15 cellular contexts compared by ENCODE assay signal in the genomic region with DNA sequence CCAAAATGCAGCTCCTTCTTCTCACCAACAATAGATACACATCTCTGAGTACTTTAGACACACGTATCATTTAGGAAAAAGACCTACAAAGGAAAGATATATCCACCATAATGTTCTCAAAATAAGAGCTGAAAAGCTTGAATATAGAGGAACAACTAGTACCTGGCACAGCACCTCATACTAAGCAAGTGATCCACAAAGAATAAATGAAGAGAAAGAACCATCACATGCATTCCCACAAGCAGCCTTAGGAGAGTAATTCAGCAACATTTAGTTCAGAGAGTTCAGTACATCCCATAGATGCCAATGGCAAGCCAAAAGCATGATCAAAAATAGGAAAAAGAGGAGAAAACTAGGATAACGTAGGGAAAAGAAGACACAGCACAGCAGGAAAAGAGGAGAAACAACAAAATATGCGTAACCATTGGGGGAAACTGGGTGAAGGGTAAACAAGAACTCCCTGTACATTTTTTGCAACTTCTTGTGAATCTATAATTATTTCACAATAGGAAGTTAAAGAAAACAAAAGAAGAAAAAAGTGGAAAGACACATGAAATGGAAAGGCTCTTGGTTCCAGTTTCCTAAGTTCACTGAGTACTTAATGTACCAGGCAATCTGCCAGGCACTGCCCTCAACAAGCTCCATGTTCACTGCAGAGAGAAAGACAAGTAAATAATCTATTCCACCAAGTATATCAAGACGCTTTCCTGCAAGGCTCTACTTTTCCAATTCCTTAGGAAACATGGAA. TPM values are rescaled to one million over a fixed set of nuclear protein-coding genes. Genes with fewer than 3 reads are reported as not detected.
DNase-seq lines count a peak whose midpoint lies in the region; ATAC-seq and TF ChIP-seq lines count a peak whose summit lies in the region.
"Had no signal": no experiment of that assay in that cellular context is flagged by ENCODE, and none has a peak within 500 bp of the region (broad histone marks: within the 10 kb centered on the region; RNA-seq: fewer than 3 reads in every experiment).

No MANE protein-coding gene starts in this region.

- no peak for TF ChIP-seq CTCF in fibroblast of the aortic adventitia (IDR thresholded peaks at IDR 0.05; ENCODE audit: insufficient read depth, low read length)
- no peak for TF ChIP-seq CTCF in ovary (IDR thresholded peaks at IDR 0.05)
- no peak for TF ChIP-seq CTCF in Caco-2 (IDR thresholded peaks at IDR 0.05; ENCODE audit: insufficient read depth in 1 of 2, low read depth in 1 of 2, low read length in 1 of 2, severe bottlenecking in 1 of 2, unreplicated experiment in 1 of 2)

- H3K36me3 ChIP-seq in ACC112 (ENCODE audit: insufficient read depth, low read length) (peaks cover 11% of the 10 kb centered on the region), ovary (no peaks in the 10 kb centered on the region), Caco-2 (ENCODE audit: control insufficient read depth, insufficient read depth, low read length) (no peaks in the 10 kb centered on the region)
- H3K36me3 ChIP-seq: BE2C had no signal

- no peaks in the 10 kb centered on the region for H3K27me3 ChIP-seq in ACC112 (ENCODE audit: insufficient read depth, low read length)
- no peaks in the 10 kb centered on the region for H3K27me3 ChIP-seq in ovary
- no peaks in the 10 kb centered on the region for H3K27me3 ChIP-seq in Caco-2 (replicated peaks; ENCODE audit: control insufficient read depth, insufficient read depth, low read length)
- H3K27me3 ChIP-seq: BE2C had no signal

- intact Hi-C loops in ovary (cut with DNase I) (no loop called here), Caco-2 (cut with micrococcal nuclease; ENCODE audit: unreplicated experiment) (no loop called here)

- peak overlapping the region; percentile 52 for H3K4me3 ChIP-seq in ACC112 (ENCODE audit: low read depth, low read length)
- H3K4me3 ChIP-seq in fibroblast of the aortic adventitia (ENCODE audit: low read depth, low read length): no peak overlapping the region
- no peak overlapping the region for H3K4me3 ChIP-seq in ovary
- H3K4me3 ChIP-seq in Caco-2 (ENCODE audit: low read depth, low read length): no peak overlapping the region

- no peaks in the 10 kb centered on the region for H3K4me1 Mint-ChIP-seq in Caco-2 (ENCODE audit: low read depth, unreplicated experiment)

- H3K4me3 Mint-ChIP-seq in Caco-2 (ENCODE audit: unreplicated experiment): no peak overlapping the region

- POLR2A ChIA-PET in Caco-2 (lab: Charles Lee): no interaction called here

- H3K27ac ChIP-seq in ACC112 (ENCODE audit: low read depth, low read length): peak overlapping the region; percentile 84
- no peak overlapping the region for H3K27ac ChIP-seq in ovary

- TF ChIP-seq POLR2A in ovary (IDR thresholded peaks at IDR 0.05): no peak

- no peak for ATAC-seq in GM21737 (IDR thresholded peaks at IDR 0.05; ENCODE audit: unreplicated experiment)

- no TSS peak for BruUV-seq in Caco-2 (replicated peaks; lab: Mats Ljungman, UMichigan)

- peaks cover 45% of the 10 kb centered on the region for H3K79me2 ChIP-seq in ACC112 (ENCODE audit: control insufficient read depth, insufficient read depth, low read length, unreplicated experiment)

- DNase-seq in amniotic epithelial cell (ENCODE audit: low read depth): peak; percentile 95
- peak; percentile 44 for DNase-seq in fibroblast of the aortic adventitia (ENCODE audit: low read depth)
- DNase-seq in ovary: peak in 3 of 5 donors; percentile 21 to 56 (median 49)
- no peak for DNase-seq in Kasumi-1 (lab: John Stamatoyannopoulos, UW)
- DNase-seq in germinal center (ENCODE audit: low spot score): no peak
- DNase-seq in Caco-2: no peak
- DNase-seq: activated CD4-positive, CD25-positive, alpha-beta regulatory T cell treated with anti-CD3 and anti-CD28 coated beads, Interleukin-2, amount 50 U/mL, for 72 hours; activated naive CD4-positive, alpha-beta T cell treated with Interleukin-2 at 50 U/mL for 16 hours; BE2C; KBM-7; kidney glomerular epithelial cell; SHP77 treated with DMSO at 0.1 percent for 48 hours had no signal

- CTCF ChIA-PET in Caco-2 (lab: Charles Lee): no interaction called here

- WGBS in ovary, 3 donors: 67 to 75% (median 74%) methylated on average over 4 of the region's 4 CpGs

- H3K4me1 ChIP-seq in ACC112 (ENCODE audit: control insufficient read depth, insufficient read depth, low read length, unreplicated experiment) (peaks cover 20% of the 10 kb centered on the region), ovary (ENCODE audit: insufficient read depth) (peaks cover 3% of the 10 kb centered on the region), Caco-2 (no peaks in the 10 kb centered on the region)
- H3K4me1 ChIP-seq: BE2C had no signal

- no peaks in the 10 kb centered on the region for H3K9me3 ChIP-seq in ovary
- no peaks in the 10 kb centered on the region for H3K9me3 ChIP-seq in Caco-2
- H3K9me3 ChIP-seq: BE2C had no signal

- H3K36me3 Mint-ChIP-seq in Caco-2 (ENCODE audit: insufficient read depth, unreplicated experiment): peaks cover 10% of the 10 kb centered on the region

- no peak for TF ChIP-seq EP300 in ovary (IDR thresholded peaks at IDR 0.05)

- no peaks in the 10 kb centered on the region for H3K27me3 Mint-ChIP-seq in Caco-2 (ENCODE audit: insufficient read depth, unreplicated experiment)
- H3K27me3 Mint-ChIP-seq: progenitor cell of endocrine pancreas had no signal

- H2AFZ ChIP-seq in ACC112 (ENCODE audit: low read length, unreplicated experiment): no peak overlapping the region

- no peaks in the 10 kb centered on the region for H3K9me3 Mint-ChIP-seq in Caco-2 (ENCODE audit: unreplicated experiment)

- no peak overlapping the region for H3K27ac Mint-ChIP-seq in Caco-2 (ENCODE audit: unreplicated experiment)
- H3K27ac Mint-ChIP-seq: progenitor cell of endocrine pancreas had no signal

RNA-seq across cellular contexts. Expression of a gene that starts 22.3 kb away (rescaled TPM):
- total RNA-seq in fibroblast of the aortic adventitia (ENCODE audit: low replicate concordance): 45.6 and 49.8 TPM in 2 replicates
- total RNA-seq in ovary: 10 to 100 TPM; 39.1 to 58.7 (median 53.3) TPM
- polyA plus RNA-seq in ovary: 10 to 100 TPM; 15.8 to 26.8 TPM
- total RNA-seq in Caco-2 (2022): 46.1 and 47.4 TPM in 2 replicates

Comparison
In these comparisons a context has a peak if more than half of its experiments do, and no peak if none do; other contexts are left out.
1. DNase-seq: peak in amniotic epithelial cell (single experiment), fibroblast of the aortic adventitia (single experiment) and ovary (3 of 5); none in Kasumi-1 (0 of 2), germinal center (single experiment) and Caco-2 (0 of 2).